2 cellular contexts compared by ENCODE assay signal in the genomic region with DNA sequence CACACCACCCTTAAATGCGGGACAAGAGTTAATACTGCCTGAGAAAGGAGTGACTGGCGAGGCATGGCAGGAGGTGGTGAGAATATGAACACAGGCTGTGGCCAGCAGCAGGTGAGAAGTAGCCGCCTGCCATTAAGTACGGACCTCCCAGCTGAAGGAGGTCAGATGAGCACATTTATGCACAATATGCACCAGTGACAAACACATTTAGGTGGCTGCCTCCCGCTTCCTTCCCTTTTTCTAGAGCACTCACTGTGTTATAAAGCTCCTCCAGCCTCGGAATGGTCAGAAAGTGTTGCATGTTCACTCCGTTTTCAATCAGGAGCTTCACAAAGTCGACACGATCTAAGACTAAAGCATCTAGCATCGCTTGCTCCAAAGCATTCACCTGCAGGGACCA.
TF ChIP-seq lines count a peak whose summit lies in the region.

No MANE protein-coding gene starts in this region.

TF ChIP-seq in GM23338, 12 proteins besides CTCF, POLR2A, EP300 and RAD21:
- TF ChIP-seq CREB1 (CRISPR knock-in tag; IDR thresholded peaks at IDR 0.05; ENCODE audit: low read depth) (no peak), EZH2 (IDR thresholded peaks at IDR 0.05; ENCODE audit: low read depth, unreplicated experiment) (no peak), ZNF114 (CRISPR knock-in tag; IDR thresholded peaks at IDR 0.05) (no peak), JUNB (IDR thresholded peaks at IDR 0.05; ENCODE audit: unreplicated experiment) (no peak), EZH2phosphoT487 (IDR thresholded peaks at IDR 0.05; ENCODE audit: unreplicated experiment) (no peak), ZNF331 (CRISPR knock-in tag; IDR thresholded peaks at IDR 0.05; ENCODE audit: low read depth) (no peak)
- TF ChIP-seq, protein P1, sequence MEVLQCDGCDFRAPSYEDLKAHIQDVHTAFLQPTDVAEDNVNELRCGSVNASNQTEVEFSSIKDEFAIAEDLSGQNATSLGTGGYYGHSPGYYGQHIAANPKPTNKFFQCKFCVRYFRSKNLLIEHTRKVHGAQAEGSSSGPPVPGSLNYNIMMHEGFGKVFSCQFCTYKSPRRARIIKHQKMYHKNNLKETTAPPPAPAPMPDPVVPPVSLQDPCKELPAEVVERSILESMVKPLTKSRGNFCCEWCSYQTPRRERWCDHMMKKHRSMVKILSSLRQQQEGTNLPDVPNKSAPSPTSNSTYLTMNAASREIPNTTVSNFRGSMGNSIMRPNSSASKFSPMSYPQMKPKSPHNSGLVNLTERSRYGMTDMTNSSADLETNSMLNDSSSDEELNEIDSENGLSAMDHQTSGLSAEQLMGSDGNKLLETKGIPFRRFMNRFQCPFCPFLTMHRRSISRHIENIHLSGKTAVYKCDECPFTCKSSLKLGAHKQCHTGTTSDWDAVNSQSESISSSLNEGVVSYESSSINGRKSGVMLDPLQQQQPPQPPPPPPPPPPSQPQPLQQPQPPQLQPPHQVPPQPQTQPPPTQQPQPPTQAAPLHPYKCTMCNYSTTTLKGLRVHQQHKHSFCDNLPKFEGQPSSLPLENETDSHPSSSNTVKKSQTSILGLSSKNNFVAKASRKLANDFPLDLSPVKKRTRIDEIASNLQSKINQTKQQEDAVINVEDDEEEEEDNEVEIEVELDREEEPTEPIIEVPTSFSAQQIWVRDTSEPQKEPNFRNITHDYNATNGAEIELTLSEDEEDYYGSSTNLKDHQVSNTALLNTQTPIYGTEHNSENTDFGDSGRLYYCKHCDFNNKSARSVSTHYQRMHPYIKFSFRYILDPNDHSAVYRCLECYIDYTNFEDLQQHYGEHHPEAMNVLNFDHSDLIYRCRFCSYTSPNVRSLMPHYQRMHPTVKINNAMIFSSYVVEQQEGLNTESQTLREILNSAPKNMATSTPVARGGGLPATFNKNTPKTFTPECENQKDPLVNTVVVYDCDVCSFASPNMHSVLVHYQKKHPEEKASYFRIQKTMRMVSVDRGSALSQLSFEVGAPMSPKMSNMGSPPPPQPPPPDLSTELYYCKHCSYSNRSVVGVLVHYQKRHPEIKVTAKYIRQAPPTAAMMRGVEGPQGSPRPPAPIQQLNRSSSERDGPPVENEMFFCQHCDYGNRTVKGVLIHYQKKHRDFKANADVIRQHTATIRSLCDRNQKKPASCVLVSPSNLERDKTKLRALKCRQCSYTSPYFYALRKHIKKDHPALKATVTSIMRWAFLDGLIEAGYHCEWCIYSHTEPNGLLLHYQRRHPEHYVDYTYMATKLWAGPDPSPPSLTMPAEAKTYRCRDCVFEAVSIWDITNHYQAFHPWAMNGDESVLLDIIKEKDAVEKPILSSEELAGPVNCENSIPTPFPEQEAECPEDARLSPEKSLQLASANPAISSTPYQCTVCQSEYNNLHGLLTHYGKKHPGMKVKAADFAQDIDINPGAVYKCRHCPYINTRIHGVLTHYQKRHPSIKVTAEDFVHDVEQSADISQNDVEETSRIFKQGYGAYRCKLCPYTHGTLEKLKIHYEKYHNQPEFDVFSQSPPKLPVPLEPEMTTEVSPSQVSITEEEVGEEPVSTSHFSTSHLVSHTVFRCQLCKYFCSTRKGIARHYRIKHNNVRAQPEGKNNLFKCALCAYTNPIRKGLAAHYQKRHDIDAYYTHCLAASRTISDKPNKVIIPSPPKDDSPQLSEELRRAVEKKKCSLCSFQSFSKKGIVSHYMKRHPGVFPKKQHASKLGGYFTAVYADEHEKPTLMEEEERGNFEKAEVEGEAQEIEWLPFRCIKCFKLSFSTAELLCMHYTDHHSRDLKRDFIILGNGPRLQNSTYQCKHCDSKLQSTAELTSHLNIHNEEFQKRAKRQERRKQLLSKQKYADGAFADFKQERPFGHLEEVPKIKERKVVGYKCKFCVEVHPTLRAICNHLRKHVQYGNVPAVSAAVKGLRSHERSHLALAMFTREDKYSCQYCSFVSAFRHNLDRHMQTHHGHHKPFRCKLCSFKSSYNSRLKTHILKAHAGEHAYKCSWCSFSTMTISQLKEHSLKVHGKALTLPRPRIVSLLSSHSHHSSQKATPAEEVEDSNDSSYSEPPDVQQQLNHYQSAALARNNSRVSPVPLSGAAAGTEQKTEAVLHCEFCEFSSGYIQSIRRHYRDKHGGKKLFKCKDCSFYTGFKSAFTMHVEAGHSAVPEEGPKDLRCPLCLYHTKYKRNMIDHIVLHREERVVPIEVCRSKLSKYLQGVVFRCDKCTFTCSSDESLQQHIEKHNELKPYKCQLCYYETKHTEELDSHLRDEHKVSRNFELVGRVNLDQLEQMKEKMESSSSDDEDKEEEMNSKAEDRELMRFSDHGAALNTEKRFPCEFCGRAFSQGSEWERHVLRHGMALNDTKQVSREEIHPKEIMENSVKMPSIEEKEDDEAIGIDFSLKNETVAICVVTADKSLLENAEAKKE (CRISPR knock-in tag; IDR thresholded peaks at IDR 0.05) = no peak
- TF ChIP-seq, protein P2, sequence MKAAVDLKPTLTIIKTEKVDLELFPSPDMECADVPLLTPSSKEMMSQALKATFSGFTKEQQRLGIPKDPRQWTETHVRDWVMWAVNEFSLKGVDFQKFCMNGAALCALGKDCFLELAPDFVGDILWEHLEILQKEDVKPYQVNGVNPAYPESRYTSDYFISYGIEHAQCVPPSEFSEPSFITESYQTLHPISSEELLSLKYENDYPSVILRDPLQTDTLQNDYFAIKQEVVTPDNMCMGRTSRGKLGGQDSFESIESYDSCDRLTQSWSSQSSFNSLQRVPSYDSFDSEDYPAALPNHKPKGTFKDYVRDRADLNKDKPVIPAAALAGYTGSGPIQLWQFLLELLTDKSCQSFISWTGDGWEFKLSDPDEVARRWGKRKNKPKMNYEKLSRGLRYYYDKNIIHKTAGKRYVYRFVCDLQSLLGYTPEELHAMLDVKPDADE (IDR thresholded peaks at IDR 0.05) = no peak
- TF ChIP-seq, protein P3, sequence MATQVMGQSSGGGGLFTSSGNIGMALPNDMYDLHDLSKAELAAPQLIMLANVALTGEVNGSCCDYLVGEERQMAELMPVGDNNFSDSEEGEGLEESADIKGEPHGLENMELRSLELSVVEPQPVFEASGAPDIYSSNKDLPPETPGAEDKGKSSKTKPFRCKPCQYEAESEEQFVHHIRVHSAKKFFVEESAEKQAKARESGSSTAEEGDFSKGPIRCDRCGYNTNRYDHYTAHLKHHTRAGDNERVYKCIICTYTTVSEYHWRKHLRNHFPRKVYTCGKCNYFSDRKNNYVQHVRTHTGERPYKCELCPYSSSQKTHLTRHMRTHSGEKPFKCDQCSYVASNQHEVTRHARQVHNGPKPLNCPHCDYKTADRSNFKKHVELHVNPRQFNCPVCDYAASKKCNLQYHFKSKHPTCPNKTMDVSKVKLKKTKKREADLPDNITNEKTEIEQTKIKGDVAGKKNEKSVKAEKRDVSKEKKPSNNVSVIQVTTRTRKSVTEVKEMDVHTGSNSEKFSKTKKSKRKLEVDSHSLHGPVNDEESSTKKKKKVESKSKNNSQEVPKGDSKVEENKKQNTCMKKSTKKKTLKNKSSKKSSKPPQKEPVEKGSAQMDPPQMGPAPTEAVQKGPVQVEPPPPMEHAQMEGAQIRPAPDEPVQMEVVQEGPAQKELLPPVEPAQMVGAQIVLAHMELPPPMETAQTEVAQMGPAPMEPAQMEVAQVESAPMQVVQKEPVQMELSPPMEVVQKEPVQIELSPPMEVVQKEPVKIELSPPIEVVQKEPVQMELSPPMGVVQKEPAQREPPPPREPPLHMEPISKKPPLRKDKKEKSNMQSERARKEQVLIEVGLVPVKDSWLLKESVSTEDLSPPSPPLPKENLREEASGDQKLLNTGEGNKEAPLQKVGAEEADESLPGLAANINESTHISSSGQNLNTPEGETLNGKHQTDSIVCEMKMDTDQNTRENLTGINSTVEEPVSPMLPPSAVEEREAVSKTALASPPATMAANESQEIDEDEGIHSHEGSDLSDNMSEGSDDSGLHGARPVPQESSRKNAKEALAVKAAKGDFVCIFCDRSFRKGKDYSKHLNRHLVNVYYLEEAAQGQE (IDR thresholded peaks at IDR 0.05; ENCODE audit: unreplicated experiment) = no peak

TF ChIP-seq in HepG2, 621 proteins besides CTCF, POLR2A, EP300 and RAD21:
- TF ChIP-seq, protein P4, sequence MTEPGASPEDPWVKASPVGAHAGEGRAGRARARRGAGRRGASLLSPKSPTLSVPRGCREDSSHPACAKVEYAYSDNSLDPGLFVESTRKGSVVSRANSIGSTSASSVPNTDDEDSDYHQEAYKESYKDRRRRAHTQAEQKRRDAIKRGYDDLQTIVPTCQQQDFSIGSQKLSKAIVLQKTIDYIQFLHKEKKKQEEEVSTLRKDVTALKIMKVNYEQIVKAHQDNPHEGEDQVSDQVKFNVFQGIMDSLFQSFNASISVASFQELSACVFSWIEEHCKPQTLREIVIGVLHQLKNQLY (CRISPR knock-in tag; IDR thresholded peaks at IDR 0.05) = no peak
- no peak for TF ChIP-seq ZNF317 (CRISPR knock-in tag; IDR thresholded peaks at IDR 0.05)
- no peak for TF ChIP-seq RFXANK (CRISPR knock-in tag; IDR thresholded peaks at IDR 0.05)
- TF ChIP-seq HCFC1 (IDR thresholded peaks at IDR 0.05; ENCODE audit: low read depth, low read length) = no peak
- no peak for TF ChIP-seq ZNF274 (CRISPR knock-in tag; IDR thresholded peaks at IDR 0.05)
- TF ChIP-seq SRSF4 (IDR thresholded peaks at IDR 0.05; ENCODE audit: low read depth, low read length, poor library complexity, severe bottlenecking) = no peak
- no peak for TF ChIP-seq MLLT10 (CRISPR knock-in tag; IDR thresholded peaks at IDR 0.05)
- TF ChIP-seq, protein P5, sequence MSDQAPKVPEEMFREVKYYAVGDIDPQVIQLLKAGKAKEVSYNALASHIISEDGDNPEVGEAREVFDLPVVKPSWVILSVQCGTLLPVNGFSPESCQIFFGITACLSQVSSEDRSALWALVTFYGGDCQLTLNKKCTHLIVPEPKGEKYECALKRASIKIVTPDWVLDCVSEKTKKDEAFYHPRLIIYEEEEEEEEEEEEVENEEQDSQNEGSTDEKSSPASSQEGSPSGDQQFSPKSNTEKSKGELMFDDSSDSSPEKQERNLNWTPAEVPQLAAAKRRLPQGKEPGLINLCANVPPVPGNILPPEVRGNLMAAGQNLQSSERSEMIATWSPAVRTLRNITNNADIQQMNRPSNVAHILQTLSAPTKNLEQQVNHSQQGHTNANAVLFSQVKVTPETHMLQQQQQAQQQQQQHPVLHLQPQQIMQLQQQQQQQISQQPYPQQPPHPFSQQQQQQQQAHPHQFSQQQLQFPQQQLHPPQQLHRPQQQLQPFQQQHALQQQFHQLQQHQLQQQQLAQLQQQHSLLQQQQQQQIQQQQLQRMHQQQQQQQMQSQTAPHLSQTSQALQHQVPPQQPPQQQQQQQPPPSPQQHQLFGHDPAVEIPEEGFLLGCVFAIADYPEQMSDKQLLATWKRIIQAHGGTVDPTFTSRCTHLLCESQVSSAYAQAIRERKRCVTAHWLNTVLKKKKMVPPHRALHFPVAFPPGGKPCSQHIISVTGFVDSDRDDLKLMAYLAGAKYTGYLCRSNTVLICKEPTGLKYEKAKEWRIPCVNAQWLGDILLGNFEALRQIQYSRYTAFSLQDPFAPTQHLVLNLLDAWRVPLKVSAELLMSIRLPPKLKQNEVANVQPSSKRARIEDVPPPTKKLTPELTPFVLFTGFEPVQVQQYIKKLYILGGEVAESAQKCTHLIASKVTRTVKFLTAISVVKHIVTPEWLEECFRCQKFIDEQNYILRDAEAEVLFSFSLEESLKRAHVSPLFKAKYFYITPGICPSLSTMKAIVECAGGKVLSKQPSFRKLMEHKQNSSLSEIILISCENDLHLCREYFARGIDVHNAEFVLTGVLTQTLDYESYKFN (CRISPR knock-in tag; conservative IDR thresholded peaks at IDR 0.05) = no peak
- no peak for TF ChIP-seq YEATS4 (CRISPR knock-in tag; IDR thresholded peaks at IDR 0.05; ENCODE audit: borderline replicate concordance)
